ENCODE assay signal across 1 cellular context in genomic region chrX:114581528-114582263, GRCh38.
TF ChIP-seq lines count a peak whose summit lies in the region.

No MANE protein-coding gene starts in this region.

TF ChIP-seq in HepG2, 621 proteins besides CTCF, POLR2A, EP300 and RAD21:
- TF ChIP-seq MEIS1 (CRISPR knock-in tag; IDR thresholded peaks at IDR 0.05; ENCODE audit: borderline replicate concordance): no peak
- no peak for TF ChIP-seq PCBP1 (IDR thresholded peaks at IDR 0.05; ENCODE audit: borderline replicate concordance, low read depth, low read length)
- no peak for TF ChIP-seq ZNF652 (CRISPR knock-in tag; IDR thresholded peaks at IDR 0.05; ENCODE audit: borderline replicate concordance, low read depth)
- TF ChIP-seq ZNF616 (CRISPR knock-in tag; IDR thresholded peaks at IDR 0.05; ENCODE audit: low read depth): no peak
